Comparison of ENCODE assay signal across 20 cellular contexts in genomic region chr6:50520862-50521261, GRCh38.
"Had no signal": no experiment of that assay in that cellular context is flagged by ENCODE, and none has a peak within 500 bp of the region (broad histone marks: within the 10 kb centered on the region; RNA-seq: fewer than 3 reads in every experiment).

No MANE protein-coding gene starts in this region.

- H3K36me3 ChIP-seq: esophagus muscularis mucosa, gastrocnemius medialis, heart right ventricle, left ventricle myocardium inferior, lower lobe of right lung, suprapubic skin, thyroid gland had no signal

- H3K27me3 ChIP-seq: esophagus muscularis mucosa, gastrocnemius medialis, heart right ventricle, suprapubic skin, thyroid gland had no signal

- H3K27ac ChIP-seq: epithelial cell of prostate, esophagus muscularis mucosa, gastrocnemius medialis, heart right ventricle, left ventricle myocardium inferior, lower lobe of right lung, suprapubic skin, thyroid gland had no signal

- H3K27ac Mint-ChIP-seq: effector memory CD8-positive, alpha-beta T cell; immature natural killer cell; memory B cell; naive thymus-derived CD4-positive, alpha-beta T cell; nephron progenitor cell; type B pancreatic cell had no signal

- H3K36me3 Mint-ChIP-seq: immature natural killer cell; memory B cell; naive thymus-derived CD4-positive, alpha-beta T cell; type B pancreatic cell had no signal

- H3K4me1 Mint-ChIP-seq: immature natural killer cell; memory B cell; naive thymus-derived CD4-positive, alpha-beta T cell; nephron progenitor cell had no signal

- DNase-seq: effector memory CD8-positive, alpha-beta T cell; gastrocnemius medialis; heart right ventricle; hypothalamus; immature natural killer cell; left ventricle myocardium inferior; lower lobe of right lung; naive thymus-derived CD4-positive, alpha-beta T cell; nephron progenitor cell; posterior cingulate gyrus; right cardiac atrium; small intestine; stimulated activated CD4-positive, alpha-beta T cell treated with anti-CD3 and anti-CD28 coated beads, Interleukin-12 subunit alpha, Interleukin-12 subunit beta, amount 100 ng/mL, for 4 hours; stimulated activated naive CD4-positive, alpha-beta T cell treated with Interleukin-2 at 50 U/mL for 16 hours; thyroid gland had no signal

- H3K9me3 ChIP-seq: esophagus muscularis mucosa, gastrocnemius medialis, heart right ventricle, left ventricle myocardium inferior, lower lobe of right lung, suprapubic skin, thyroid gland had no signal

- H3K4me3 ChIP-seq: esophagus muscularis mucosa, gastrocnemius medialis, heart right ventricle, left ventricle myocardium inferior, lower lobe of right lung, suprapubic skin, thyroid gland had no signal

- H3K9me3 Mint-ChIP-seq: nephron progenitor cell, type B pancreatic cell had no signal

- ATAC-seq: effector memory CD8-positive, alpha-beta T cell; gastrocnemius medialis; heart right ventricle; lower lobe of right lung; naive thymus-derived CD4-positive, alpha-beta T cell; right cardiac atrium had no signal

- H3K4me3 Mint-ChIP-seq: effector memory CD8-positive, alpha-beta T cell; immature natural killer cell; memory B cell; naive thymus-derived CD4-positive, alpha-beta T cell; nephron progenitor cell; type B pancreatic cell had no signal

- H3K4me1 ChIP-seq: esophagus muscularis mucosa, gastrocnemius medialis, heart right ventricle, left ventricle myocardium inferior, lower lobe of right lung, suprapubic skin, thyroid gland had no signal

- H3K27me3 Mint-ChIP-seq: effector memory CD8-positive, alpha-beta T cell; memory B cell; naive thymus-derived CD4-positive, alpha-beta T cell; type B pancreatic cell had no signal
